22 cellular contexts compared by ENCODE assay signal in genomic region chr11:126479178-126479930, GRCh38.
"Had no signal": no experiment of that assay in that cellular context is flagged by ENCODE, and none has a peak within 500 bp of the region (broad histone marks: within the 10 kb centered on the region; RNA-seq: fewer than 3 reads in every experiment).

No MANE protein-coding gene starts in this region.

- H3K9me3 Mint-ChIP-seq: activated naive CD8-positive, alpha-beta T cell treated with anti-CD3 and anti-CD28 coated beads for 36 hours; activated T-helper 17 cell treated with anti-CD3 and anti-CD28 coated beads, Interleukin-2, amount 50 U/mL, for 72 hours; endodermal cell; nephron had no signal

- DNase-seq: activated CD4-positive, CD25-positive, alpha-beta regulatory T cell treated with anti-CD3 and anti-CD28 coated beads, Interleukin-2, amount 50 U/mL, for 72 hours; activated naive CD4-positive, alpha-beta T cell; activated naive CD8-positive, alpha-beta T cell treated with anti-CD3 and anti-CD28 coated beads for 36 hours; activated T-cell treated with anti-CD3 and anti-CD28 coated beads, Interleukin-2, amount 50 U/mL, for 1 hour; cerebellar nuclear complex; cortex of kidney; endodermal cell; left colon; mesenchymal stem cell; stimulated activated CD4-positive, alpha-beta T cell treated with anti-CD3 and anti-CD28 coated beads, Interleukin-2, amount 100 ng/mL, for 48 hours; stimulated activated CD8-positive, alpha-beta memory T cell treated with anti-CD3 and anti-CD28 coated beads, Interleukin-4, amount 100 ng/mL, for 48 hours; stimulated activated naive CD4-positive, alpha-beta T cell; testis; trophoblast cell; WERI-Rb-1 had no signal

- H3K9me3 ChIP-seq: gastroesophageal sphincter, heart left ventricle, testis, vagina had no signal

- H3K4me3 ChIP-seq: gastroesophageal sphincter, heart left ventricle, testis, vagina had no signal

- H3K36me3 ChIP-seq: gastroesophageal sphincter, heart left ventricle, vagina, WERI-Rb-1 had no signal

- H3K4me3 Mint-ChIP-seq: activated naive CD8-positive, alpha-beta T cell treated with anti-CD3 and anti-CD28 coated beads for 36 hours; activated T-helper 17 cell treated with anti-CD3 and anti-CD28 coated beads, Interleukin-2, amount 50 U/mL, for 72 hours; endodermal cell; nephron had no signal

- ATAC-seq: activated T-helper 17 cell treated with anti-CD3 and anti-CD28 coated beads, Interleukin-2, amount 50 U/mL, for 72 hours; gastroesophageal sphincter; heart left ventricle; sciatic nerve had no signal

- FAIRE-seq: small intestine had no signal

- H3K36me3 Mint-ChIP-seq: activated naive CD8-positive, alpha-beta T cell treated with anti-CD3 and anti-CD28 coated beads for 36 hours had no signal

- H3K4me1 Mint-ChIP-seq: activated T-helper 17 cell treated with anti-CD3 and anti-CD28 coated beads, Interleukin-2, amount 50 U/mL, for 72 hours had no signal

- H3K27me3 Mint-ChIP-seq: activated naive CD8-positive, alpha-beta T cell treated with anti-CD3 and anti-CD28 coated beads for 36 hours; activated T-helper 17 cell treated with anti-CD3 and anti-CD28 coated beads, Interleukin-2, amount 50 U/mL, for 72 hours had no signal

- H3K27ac Mint-ChIP-seq: activated naive CD8-positive, alpha-beta T cell treated with anti-CD3 and anti-CD28 coated beads for 36 hours; endodermal cell had no signal

- H3K27ac ChIP-seq: heart left ventricle, vagina had no signal

- H3K27me3 ChIP-seq: gastroesophageal sphincter, heart left ventricle, testis, vagina had no signal
